8 cellular contexts compared by ENCODE assay signal in genomic region chr4:148216866-148217814, GRCh38.
DNase-seq lines count a peak whose midpoint lies in the region; ATAC-seq and TF ChIP-seq lines count a peak whose summit lies in the region.

No MANE protein-coding gene starts in this region.

- H3K79me1 ChIP-seq in IMR-90 (ENCODE audit: low read depth in 1 of 2, low read length in 2 of 2): no peaks in the 10 kb centered on the region

- no peak overlapping the region for H3K14ac ChIP-seq in IMR-90 (replicated peaks; ENCODE audit: low read depth, low read length)

- CTCF ChIA-PET in IMR-90 (lab: Yijun Ruan, JAX): interaction anchor here (0.6 kb wide), 1 partner anchor 1014 kb away, joined by 3 read pairs; no protein-coding TSS in a partner anchor

- H2AFZ ChIP-seq in IMR-90 (replicated peaks; ENCODE audit: low read length, poor library complexity): no peak overlapping the region

- in situ Hi-C loops in IMR-90 (cut with MboI; ENCODE audit: low sequenced_read_pairs): no loop called here

- H2BK15ac ChIP-seq in IMR-90 (ENCODE audit: low read depth, low read length): no peak overlapping the region

- H2AK9ac ChIP-seq in IMR-90 (replicated peaks; ENCODE audit: low read depth, low read length, poor library complexity): no peak overlapping the region

- no peaks in the 10 kb centered on the region for H4K20me1 ChIP-seq in IMR-90 (ENCODE audit: insufficient read depth, low read length)

- no peak overlapping the region for H3K23ac ChIP-seq in IMR-90 (ENCODE audit: low read depth, low read length)

- ATAC-seq in GM21390 (IDR thresholded peaks at IDR 0.05; ENCODE audit: unreplicated experiment) (peak; percentile 89), IMR-90 (ENCODE audit: low read depth) (no peak)
- peak; percentile 48 for ATAC-seq in stimulated activated memory B cell treated with anti-CD40 and anti-IgM and Interleukin-4, amounts not matched to agents 10 μg/mL and 1 μg/mL and 100 μg/mL, for 72 hours

- H2BK5ac ChIP-seq in IMR-90 (ENCODE audit: low read depth, low read length, poor library complexity, severe bottlenecking): no peak overlapping the region

- no peak overlapping the region for H3K9ac ChIP-seq in IMR-90 (ENCODE audit: low read depth, low read length)

- no peak overlapping the region for H4K91ac ChIP-seq in IMR-90 (ENCODE audit: insufficient read depth, low read depth, low read length)

- no peaks in the 10 kb centered on the region for H3K36me3 Mint-ChIP-seq in stimulated activated memory B cell treated with anti-CD40 and anti-IgM and Interleukin-4, amounts not matched to agents 10 μg/mL and 1 μg/mL and 100 μg/mL, for 72 hours
- H3K36me3 Mint-ChIP-seq in progenitor cell of endocrine pancreas (ENCODE audit: insufficient read depth): no peaks in the 10 kb centered on the region

- no peak overlapping the region for H3K18ac ChIP-seq in IMR-90 (ENCODE audit: low read depth, low read length)

- DNase-seq in GM12865 (ENCODE audit: low read depth) (peak; percentile 70), IMR-90 (no peak), dermis blood vessel endothelial cell (peak; percentile 58), progenitor cell of endocrine pancreas (ENCODE audit: low spot score, unreplicated experiment) (no peak), AG20443 (ENCODE audit: low spot score) (no peak)
- no peak for DNase-seq in effector CD4-positive, alpha-beta T cell

- no peak for TF ChIP-seq RAD21 in IMR-90 (IDR thresholded peaks at IDR 0.05; ENCODE audit: low read length)

- TF ChIP-seq CTCF in GM12865 (IDR thresholded peaks at IDR 0.05; ENCODE audit: insufficient read depth, low read depth, low read length, missing control alignments) (no peak), IMR-90 (conservative IDR thresholded peaks at IDR 0.05; ENCODE audit: low read depth, low read length) (no peak), progenitor cell of endocrine pancreas (IDR thresholded peaks at IDR 0.05; ENCODE audit: unreplicated experiment) (no peak)

- H2BK20ac ChIP-seq in IMR-90 (ENCODE audit: low read depth, low read length): no peak overlapping the region

- intact Hi-C loops in IMR-90 (cut with micrococcal nuclease): no loop called here

- H3K4me3 ChIP-seq in GM12865 (ENCODE audit: low read depth, low read length): peak overlapping the region; percentile 26; the same call in 1 of the 2 replicates
- no peak overlapping the region for H3K4me3 ChIP-seq in IMR-90 (ENCODE audit: insufficient read depth, low read depth, low read length)

- no peaks in the 10 kb centered on the region for H3K9me1 ChIP-seq in IMR-90 (ENCODE audit: insufficient read depth, low read length)

- no peak overlapping the region for H2AK5ac ChIP-seq in IMR-90 (ENCODE audit: low read depth, low read length)

- no peaks in the 10 kb centered on the region for H3K27me3 Mint-ChIP-seq in stimulated activated memory B cell treated with anti-CD40 and anti-IgM and Interleukin-4, amounts not matched to agents 10 μg/mL and 1 μg/mL and 100 μg/mL, for 72 hours
- H3K27me3 Mint-ChIP-seq in progenitor cell of endocrine pancreas: no peaks in the 10 kb centered on the region

- no CpG with 5 or more reads among the region's 5 CpGs for WGBS in IMR-90 (ENCODE audit: extremely low coverage in 2 of 2, insufficient read length in 1 of 2), 2 experiments

- dilution Hi-C loops in IMR-90 (cut with HindIII; ENCODE audit: low sequenced_read_pairs, unreplicated experiment): no loop called here

- no peak overlapping the region for H4K8ac ChIP-seq in IMR-90 (ENCODE audit: low read depth in 2 of 2, low read length in 2 of 2)

- no peak overlapping the region for H3K56ac ChIP-seq in IMR-90 (ENCODE audit: extremely low read depth, insufficient read depth, low read length)

- no peak for TF ChIP-seq POLR2A in IMR-90 (IDR thresholded peaks at IDR 0.05; ENCODE audit: low read depth, low read length)

- no peaks in the 10 kb centered on the region for H3K27me3 ChIP-seq in IMR-90 (ENCODE audit: control insufficient read depth, insufficient read depth, low read length)

- no peak overlapping the region for H4K5ac ChIP-seq in IMR-90 (ENCODE audit: low read depth, low read length)

- H3K4me3 Mint-ChIP-seq in stimulated activated memory B cell treated with anti-CD40 and anti-IgM and Interleukin-4, amounts not matched to agents 10 μg/mL and 1 μg/mL and 100 μg/mL, for 72 hours: peak overlapping the region; percentile 48
- H3K4me3 Mint-ChIP-seq in progenitor cell of endocrine pancreas (ENCODE audit: low read depth): no peak overlapping the region

- POLR2A ChIA-PET in IMR-90 (lab: Charles Lee; ENCODE audit: unreplicated experiment): no interaction called here

- H3K4me2 ChIP-seq in IMR-90 (ENCODE audit: low read depth, low read length): peak overlapping the region; percentile 70

- peak overlapping the region; percentile 42 for H3K27ac Mint-ChIP-seq in stimulated activated memory B cell treated with anti-CD40 and anti-IgM and Interleukin-4, amounts not matched to agents 10 μg/mL and 1 μg/mL and 100 μg/mL, for 72 hours
- no peak overlapping the region for H3K27ac Mint-ChIP-seq in progenitor cell of endocrine pancreas

- no peaks in the 10 kb centered on the region for H3K9me3 Mint-ChIP-seq in stimulated activated memory B cell treated with anti-CD40 and anti-IgM and Interleukin-4, amounts not matched to agents 10 μg/mL and 1 μg/mL and 100 μg/mL, for 72 hours
- H3K9me3 Mint-ChIP-seq in progenitor cell of endocrine pancreas (ENCODE audit: low read depth): peaks cover 4% of the 10 kb centered on the region

- no peaks in the 10 kb centered on the region for H3K4me1 ChIP-seq in IMR-90 (ENCODE audit: control insufficient read depth, insufficient read depth, low read length)

- no peak overlapping the region for H3K4ac ChIP-seq in IMR-90 (ENCODE audit: low read depth, low read length)

- H3K4me1 Mint-ChIP-seq in stimulated activated memory B cell treated with anti-CD40 and anti-IgM and Interleukin-4, amounts not matched to agents 10 μg/mL and 1 μg/mL and 100 μg/mL, for 72 hours: peaks cover 15% of the 10 kb centered on the region
- H3K4me1 Mint-ChIP-seq in progenitor cell of endocrine pancreas (ENCODE audit: low read depth): peaks cover 11% of the 10 kb centered on the region

- no peaks in the 10 kb centered on the region for H3K36me3 ChIP-seq in IMR-90 (ENCODE audit: control insufficient read depth, insufficient read depth, low read length)

- no TSS peak for BruUV-seq in IMR-90 (replicated peaks; lab: Mats Ljungman, UMichigan)

- no peaks in the 10 kb centered on the region for H3K9me3 ChIP-seq in IMR-90 (ENCODE audit: control insufficient read depth, insufficient read depth, low read length)

- H3K27ac ChIP-seq in IMR-90 (ENCODE audit: insufficient read depth, low read length): no peak overlapping the region

- H2BK120ac ChIP-seq in IMR-90 (ENCODE audit: low read depth, low read length): no peak overlapping the region

TF ChIP-seq in IMR-90, 13 proteins besides CTCF, POLR2A, EP300 and RAD21:
- no peak for TF ChIP-seq CHD1 (IDR thresholded peaks at IDR 0.05; ENCODE audit: low read depth, low read length)
- no peak for TF ChIP-seq SMC3 (IDR thresholded peaks at IDR 0.05; ENCODE audit: low read depth, low read length)
- TF ChIP-seq MAFK (IDR thresholded peaks at IDR 0.05; ENCODE audit: low read depth, low read length): peak; percentile 84

Comparison
In these comparisons a context has a peak if more than half of its experiments do, and no peak if none do; other contexts are left out.
1. DNase-seq: peak in GM12865 (single experiment) and dermis blood vessel endothelial cell (single experiment); none in IMR-90 (single experiment), progenitor cell of endocrine pancreas (single experiment), AG20443 (single experiment) and effector CD4-positive, alpha-beta T cell (single experiment).